In the genomic region with DNA sequence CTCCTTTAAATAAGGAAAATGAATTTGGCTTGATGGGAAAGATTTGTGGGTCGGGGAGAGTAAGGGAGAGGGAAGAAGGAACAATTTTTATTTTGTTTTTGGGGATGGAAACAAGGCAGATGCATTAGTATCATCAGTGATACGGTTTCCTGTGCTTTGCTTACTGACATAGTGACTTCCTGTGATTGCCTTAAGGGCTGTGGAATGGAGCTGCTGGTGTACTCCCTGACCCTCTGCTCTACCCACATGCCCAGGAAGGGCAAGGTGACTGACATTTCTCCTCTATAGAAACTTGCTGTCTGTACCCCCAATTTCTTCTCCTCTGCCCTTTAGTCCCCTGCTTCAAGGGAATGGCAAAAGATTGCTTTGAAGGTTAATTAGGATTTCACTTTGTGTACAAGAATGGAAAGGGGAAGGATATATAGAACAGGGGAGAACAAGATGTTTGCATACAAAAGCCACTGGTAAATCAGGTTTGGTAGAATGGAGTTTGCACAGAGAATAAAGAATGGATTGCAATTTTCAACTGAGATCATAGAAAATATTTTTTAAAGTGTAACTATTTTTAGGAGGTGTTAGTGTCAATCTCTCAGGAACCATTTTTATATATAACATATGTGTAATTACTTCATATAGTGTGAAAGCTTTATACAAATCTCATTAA, we compare ENCODE assay signal across 17 cellular contexts.
DNase-seq lines count a peak whose midpoint lies in the region; ATAC-seq, FAIRE-seq and TF ChIP-seq lines count a peak whose summit lies in the region.
"Had no signal": no experiment of that assay in that cellular context is flagged by ENCODE, and none has a peak within 500 bp of the region (broad histone marks: within the 10 kb centered on the region; RNA-seq: fewer than 3 reads in every experiment).

No MANE protein-coding gene starts in this region.

- H3K9me3 Mint-ChIP-seq in T-cell (no peaks in the 10 kb centered on the region), mesothelial cell of epicardium (peaks cover 13% of the 10 kb centered on the region)
- H3K9me3 Mint-ChIP-seq: activated T-cell treated with anti-CD3 and anti-CD28 coated beads, Interleukin-2, amount 50 U/mL, for 72 hours; neural progenitor cell had no signal

- DNase-seq in CD1c-positive myeloid dendritic cell (ENCODE audit: extremely low spot score), result peak; percentile 24
- DNase-seq in GM18507 (ENCODE audit: extremely low spot score, insufficient read length, low read depth), result no peak
- DNase-seq in T-cell, result no peak
- no peak for DNase-seq in left lung
- no peak for DNase-seq in NCI-H128 (lab: John Stamatoyannopoulos, UW; ENCODE audit: unreplicated experiment)
- no peak for DNase-seq in transverse colon
- no peak for DNase-seq in left ventricle myocardium superior
- no peak for DNase-seq in mesothelial cell of epicardium (ENCODE audit: low spot score in 2 of 2, unreplicated experiment in 2 of 2)
- DNase-seq: activated T-cell treated with anti-CD3 and anti-CD28 coated beads, Interleukin-2, amount 50 U/mL, for 72 hours; adrenal gland; KG1; kidney; NCI-H1105; NCI-H2171; NCI-H82 had no signal

- intact Hi-C loops in left lung (cut with DNase I), result no loop called here
- intact Hi-C loops in transverse colon (cut with DNase I; ENCODE audit: low total_unique reads), result no loop called here
- intact Hi-C loops in left ventricle myocardium superior (cut with micrococcal nuclease), result no loop called here

- POLR2A ChIA-PET in T-cell (lab: Charles Lee), result interaction anchor here in 1 of 2 donors (0.6 kb wide), 1 partner anchor 23 kb away, joined by 4 read pairs; no protein-coding TSS in a partner anchor

- H3K4me1 ChIP-seq in left lung, result peaks cover 5 to 31% of the 10 kb centered on the region in 2 donors
- peaks cover 0 to 15% (median 2%) of the 10 kb centered on the region in 4 donors for H3K4me1 ChIP-seq in transverse colon
- H3K4me1 ChIP-seq: neural progenitor cell had no signal

- H3K4me1 Mint-ChIP-seq in T-cell (peaks cover 9 to 27% (median 16%) of the 10 kb centered on the region in 3 donors), mesothelial cell of epicardium (peaks cover 8% of the 10 kb centered on the region)
- H3K4me1 Mint-ChIP-seq: neural progenitor cell had no signal

- H3K27me3 Mint-ChIP-seq in T-cell, result no peaks in the 10 kb centered on the region
- H3K27me3 Mint-ChIP-seq in mesothelial cell of epicardium (ENCODE audit: low read depth), result no peaks in the 10 kb centered on the region

- H3K36me3 ChIP-seq in left lung, result no peaks in the 10 kb centered on the region
- H3K36me3 ChIP-seq in transverse colon, result no peaks in the 10 kb centered on the region
- H3K36me3 ChIP-seq: adrenal gland, neural progenitor cell had no signal

- WGBS in transverse colon (ENCODE audit: low coverage in 1 of 2), 2 donors, result 42 to 53% methylated on average over 2 of the region's 2 CpGs

- no peak for TF ChIP-seq EP300 in transverse colon (IDR thresholded peaks at IDR 0.05; ENCODE audit: low read depth)

- ATAC-seq in T-cell (replicated peaks in 1 of 4) (peak; percentile 57 to 77 (median 69)), left lung (peak; percentile 22), left ventricle myocardium superior (no peak)
- ATAC-seq: SK-N-SH treated with all-trans-retinoic acid at 6 μM for 48 hours had no signal

- TF ChIP-seq CTCF in left lung (IDR thresholded peaks at IDR 0.05) (no peak), transverse colon (IDR thresholded peaks at IDR 0.05) (no peak), mesothelial cell of epicardium (IDR thresholded peaks at IDR 0.05; ENCODE audit: unreplicated experiment) (no peak)

- CTCF ChIA-PET in T-cell (lab: Charles Lee), result interaction anchor here in 1 of 2 donors (0.6 to 1.0 kb wide), 2 partner anchors 28 to 627 kb away, joined by 3 read pairs; no protein-coding TSS in a partner anchor

- FAIRE-seq in GM18507 (lab: Jason Lieb, UNC), result peak; percentile 67
- FAIRE-seq: kidney had no signal

- H3K4me3 Mint-ChIP-seq in T-cell (no peak overlapping the region), mesothelial cell of epicardium (no peak overlapping the region)
- H3K4me3 Mint-ChIP-seq: neural progenitor cell had no signal

- peak overlapping the region in 1 of 2 donors; percentile 53 for H3K27ac ChIP-seq in left lung
- peak overlapping the region in 1 of 4 donors; percentile 4 for H3K27ac ChIP-seq in transverse colon
- H3K27ac ChIP-seq: neural progenitor cell had no signal

- no peaks in the 10 kb centered on the region for H3K27me3 ChIP-seq in left lung
- H3K27me3 ChIP-seq in transverse colon, result no peaks in the 10 kb centered on the region
- H3K27me3 ChIP-seq: adrenal gland, neural progenitor cell had no signal

- H3K27ac Mint-ChIP-seq in T-cell (peak overlapping the region; percentile 7 to 58), mesothelial cell of epicardium (no peak overlapping the region)
- H3K27ac Mint-ChIP-seq: activated T-cell treated with anti-CD3 and anti-CD28 coated beads, Interleukin-2, amount 50 U/mL, for 72 hours; neural progenitor cell had no signal

- H3K4me3 ChIP-seq in left lung (no peak overlapping the region), transverse colon (no peak overlapping the region)
- H3K4me3 ChIP-seq: adrenal gland, neural progenitor cell had no signal

- H3K9me3 ChIP-seq in left lung (no peaks in the 10 kb centered on the region), transverse colon (no peaks in the 10 kb centered on the region)
- H3K9me3 ChIP-seq: adrenal gland had no signal

- in situ Hi-C loops in transverse colon (cut with MboI; ENCODE audit: low pct_ligation_motif_present in 1 of 4, low pct_unique_long_range_greater_than_20kb in 1 of 4, low sequenced_read_pairs in 3 of 4), result no loop called here

- TF ChIP-seq POLR2A in transverse colon (IDR thresholded peaks at IDR 0.05), result no peak

- no peaks in the 10 kb centered on the region for H3K36me3 Mint-ChIP-seq in T-cell
- no peaks in the 10 kb centered on the region for H3K36me3 Mint-ChIP-seq in mesothelial cell of epicardium
